Comparison of ENCODE assay signal across 25 cellular contexts in genomic region chr7:44186736-44187135, GRCh38. TPM values are rescaled to one million over a fixed set of nuclear protein-coding genes. Genes with fewer than 3 reads are reported as not detected.
DNase-seq lines count a peak whose midpoint lies in the region; ATAC-seq, FAIRE-seq and TF ChIP-seq lines count a peak whose summit lies in the region.
"Had no signal": no experiment of that assay in that cellular context is flagged by ENCODE, and none has a peak within 500 bp of the region (broad histone marks: within the 10 kb centered on the region; RNA-seq: fewer than 3 reads in every experiment).

No MANE protein-coding gene starts in this region.

- CTCF ChIA-PET in CD8-positive, alpha-beta T cell (lab: Charles Lee) = interaction anchor here (3.4 kb wide), 1 partner anchor 10 kb away, joined by 14 read pairs; no protein-coding TSS in a partner anchor
- CTCF ChIA-PET in Calu3 (lab: Charles Lee) = interaction anchor here (1.1 kb wide), 1 partner anchor 28 kb away, joined by 4 read pairs; no protein-coding TSS in a partner anchor

- no peak for TF ChIP-seq CTCF in CD8-positive, alpha-beta T cell (IDR thresholded peaks at IDR 0.05)
- TF ChIP-seq CTCF in type B pancreatic cell (conservative IDR thresholded peaks at IDR 0.05) = no peak
- TF ChIP-seq CTCF in Calu3 (IDR thresholded peaks at IDR 0.05; ENCODE audit: unreplicated experiment) = no peak
- no peak for TF ChIP-seq CTCF in foreskin fibroblast (IDR thresholded peaks at IDR 0.05; ENCODE audit: low read depth, low read length)

- H2BK15ac ChIP-seq in mesenchymal stem cell (ENCODE audit: low read depth, poor library complexity, severe bottlenecking) = no peak overlapping the region

- H3K9ac ChIP-seq in mesenchymal stem cell (ENCODE audit: low read length) = no peak overlapping the region
- H3K9ac ChIP-seq: BLaER1 had no signal

- no peaks in the 10 kb centered on the region for H3K9me3 ChIP-seq in CD8-positive, alpha-beta T cell (ENCODE audit: low read length)
- peaks cover 17% of the 10 kb centered on the region for H3K9me3 ChIP-seq in mesenchymal stem cell (ENCODE audit: control insufficient read depth, low read length)

- peak; percentile 24 for FAIRE-seq in GM18507 (lab: Jason Lieb, UNC)
- FAIRE-seq: H54, RCC 7860 had no signal

- intact Hi-C loops in CD8-positive, alpha-beta T cell (cut with DNase I, micrococcal nuclease) = no loop called here
- intact Hi-C loops in Calu3 (cut with micrococcal nuclease; ENCODE audit: unreplicated experiment) = no loop called here

- no peak overlapping the region for H4K8ac ChIP-seq in mesenchymal stem cell (ENCODE audit: low read length)

- WGBS in mesenchymal stem cell = 77% methylated on average over 5 of the region's 5 CpGs

- no peak overlapping the region for H2BK5ac ChIP-seq in mesenchymal stem cell (ENCODE audit: low read depth, low read length, poor library complexity, severe bottlenecking)

- no peak overlapping the region for H3K18ac ChIP-seq in mesenchymal stem cell (ENCODE audit: low read depth in 1 of 2, low read length in 2 of 2)

- H3K27ac Mint-ChIP-seq in CD8-positive, alpha-beta T cell = peak overlapping the region; percentile 64
- peak overlapping the region; percentile 35 for H3K27ac Mint-ChIP-seq in type B pancreatic cell
- H3K27ac Mint-ChIP-seq in Calu3 (ENCODE audit: unreplicated experiment) = no peak overlapping the region
- H3K27ac Mint-ChIP-seq: CD4-positive, alpha-beta T cell had no signal

- no peaks in the 10 kb centered on the region for H3K4me1 ChIP-seq in CD8-positive, alpha-beta T cell (ENCODE audit: insufficient read depth, low read length)
- peaks cover 43% of the 10 kb centered on the region for H3K4me1 ChIP-seq in mesenchymal stem cell (ENCODE audit: control insufficient read depth, insufficient read depth, low read depth, low read length)
- H3K4me1 ChIP-seq: Caco-2 had no signal

- no peak overlapping the region for H4K91ac ChIP-seq in mesenchymal stem cell (ENCODE audit: low read length)

- H3K27me3 ChIP-seq in CD8-positive, alpha-beta T cell (ENCODE audit: insufficient read depth, low read length) = no peaks in the 10 kb centered on the region
- no peaks in the 10 kb centered on the region for H3K27me3 ChIP-seq in mesenchymal stem cell (ENCODE audit: control insufficient read depth in 1 of 2, insufficient read depth in 1 of 2, low read length in 2 of 2)
- H3K27me3 ChIP-seq: BLaER1 had no signal

- H3K14ac ChIP-seq in mesenchymal stem cell (ENCODE audit: low read length in 2 of 2) = no peak overlapping the region

- no peaks in the 10 kb centered on the region for H3K4me1 Mint-ChIP-seq in CD8-positive, alpha-beta T cell (ENCODE audit: low read depth)
- H3K4me1 Mint-ChIP-seq in type B pancreatic cell (ENCODE audit: unreplicated experiment) = peaks cover 6% of the 10 kb centered on the region
- peaks cover 14% of the 10 kb centered on the region for H3K4me1 Mint-ChIP-seq in Calu3 (ENCODE audit: low read depth, unreplicated experiment)
- H3K4me1 Mint-ChIP-seq: IgD-negative memory B cell had no signal

- H2AK5ac ChIP-seq in mesenchymal stem cell (ENCODE audit: low read length, severe bottlenecking) = peak overlapping the region; percentile 56

- no peak overlapping the region for H3K27ac ChIP-seq in CD8-positive, alpha-beta T cell (ENCODE audit: low read depth, low read length)
- no peak overlapping the region for H3K27ac ChIP-seq in mesenchymal stem cell (ENCODE audit: low read length, poor library complexity, severe bottlenecking)
- H3K27ac ChIP-seq: BLaER1 had no signal

- no peaks in the 10 kb centered on the region for H3K36me3 ChIP-seq in CD8-positive, alpha-beta T cell (ENCODE audit: insufficient read depth, low read length)
- no peaks in the 10 kb centered on the region for H3K36me3 ChIP-seq in mesenchymal stem cell (ENCODE audit: control insufficient read depth in 1 of 2, insufficient read depth in 2 of 2, low read depth in 1 of 2, low read length in 2 of 2)
- H3K36me3 ChIP-seq: BLaER1 had no signal

- no peak overlapping the region for H3K4me3 Mint-ChIP-seq in CD8-positive, alpha-beta T cell
- H3K4me3 Mint-ChIP-seq in type B pancreatic cell (no peak overlapping the region), Calu3 (ENCODE audit: low read depth, unreplicated experiment) (no peak overlapping the region)
- H3K4me3 Mint-ChIP-seq: CD4-positive, alpha-beta T cell had no signal

- H3K23ac ChIP-seq in mesenchymal stem cell (ENCODE audit: low read length in 2 of 2) = no peak overlapping the region

- H3K4ac ChIP-seq in mesenchymal stem cell (ENCODE audit: low read depth in 1 of 2, low read length in 2 of 2) = no peak overlapping the region

- POLR2A ChIA-PET in CD8-positive, alpha-beta T cell (lab: Charles Lee) = no interaction called here

- H3K79me1 ChIP-seq in mesenchymal stem cell (replicated peaks; ENCODE audit: low read length, poor library complexity, severe bottlenecking) = no peaks in the 10 kb centered on the region

- DNase-seq in CD8-positive, alpha-beta T cell = no peak
- DNase-seq in GM18507 (ENCODE audit: extremely low spot score, insufficient read length, low read depth) = no peak
- DNase-seq in mesenchymal stem cell = no peak
- no peak for DNase-seq in type B pancreatic cell (ENCODE audit: extremely low spot score, unreplicated experiment)
- DNase-seq in SKM-1 (lab: John Stamatoyannopoulos, UW; ENCODE audit: unreplicated experiment) = no peak
- DNase-seq in Calu3 = no peak
- DNase-seq in foreskin fibroblast = no peak
- DNase-seq: Caco-2, DMS153, GDM1, NCI-H1092, NCI-H1436, NCI-H187 treated with DMSO at 0.1 percent for 48 hours, NCI-H2107, NCI-H446 treated with DMSO at 0.1 percent for 48 hours, NCI-H526 treated with DMSO at 0.1 percent for 48 hours, OCI-M1 had no signal

- BruUV-seq in Calu3 (replicated peaks; lab: Mats Ljungman, UMichigan) = no TSS peak

- no peak overlapping the region for H2BK120ac ChIP-seq in mesenchymal stem cell (ENCODE audit: low read depth, low read length)

- H3K9me3 Mint-ChIP-seq in CD8-positive, alpha-beta T cell = peaks cover 3% of the 10 kb centered on the region
- H3K9me3 Mint-ChIP-seq in type B pancreatic cell (peaks cover 4% of the 10 kb centered on the region), Calu3 (ENCODE audit: low read depth, unreplicated experiment) (no peaks in the 10 kb centered on the region)

- H3K27me3 Mint-ChIP-seq in CD8-positive, alpha-beta T cell (ENCODE audit: low read depth) = peaks cover 3% of the 10 kb centered on the region
- H3K27me3 Mint-ChIP-seq in type B pancreatic cell (peaks cover 8% of the 10 kb centered on the region), Calu3 (ENCODE audit: unreplicated experiment) (peaks cover 75% of the 10 kb centered on the region)
- H3K27me3 Mint-ChIP-seq: CD4-positive, alpha-beta T cell had no signal

- no peak overlapping the region for H2AFZ ChIP-seq in mesenchymal stem cell (ENCODE audit: low read depth, low read length)

- no peak for ATAC-seq in CD8-positive, alpha-beta T cell
- ATAC-seq: Right ventricle myocardium inferior had no signal

- no peak overlapping the region for H3K4me2 ChIP-seq in mesenchymal stem cell (ENCODE audit: low read length, poor library complexity, severe bottlenecking)
- H3K4me2 ChIP-seq: BLaER1 had no signal

- no peak overlapping the region for H3K4me3 ChIP-seq in CD8-positive, alpha-beta T cell (ENCODE audit: low read depth, low read length)
- H3K4me3 ChIP-seq in mesenchymal stem cell (ENCODE audit: insufficient read depth in 1 of 2, low read depth in 1 of 2, low read length in 2 of 2) = no peak overlapping the region
- no peak overlapping the region for H3K4me3 ChIP-seq in foreskin fibroblast (ENCODE audit: low read depth in 1 of 2, low read length in 2 of 2)
- H3K4me3 ChIP-seq: BLaER1 had no signal

- no peaks in the 10 kb centered on the region for H3K36me3 Mint-ChIP-seq in CD8-positive, alpha-beta T cell
- H3K36me3 Mint-ChIP-seq in type B pancreatic cell (no peaks in the 10 kb centered on the region), Calu3 (ENCODE audit: insufficient read depth, unreplicated experiment) (no peaks in the 10 kb centered on the region)

- no peak overlapping the region for H2BK12ac ChIP-seq in mesenchymal stem cell (ENCODE audit: low read length in 2 of 2)

RNA-seq across cellular contexts. Expression of gene GCK, which starts 2.5 kb away (rescaled TPM):
- total RNA-seq in CD8-positive, alpha-beta T cell = 1 to 10 TPM in 1 of 2 experiments, under 1 TPM in 1; 0.78 to 1.1 TPM
- 0.06 TPM for polyA plus RNA-seq in mesenchymal stem cell (2013, experiment 1 of 2)
- polyA plus RNA-seq in mesenchymal stem cell (2013, experiment 2 of 2) = 0.10 TPM
- total RNA-seq in type B pancreatic cell (ENCODE audit: low replicate concordance) (5.6 and 6.7 TPM in 2 replicates), Calu3 (2022) (not detected in 2 replicates)
- total RNA-seq: Caco-2, M059J, SK-MEL-5 had no signal

RNA-seq across cellular contexts. Expression of gene YKT6, which starts 14.0 kb away (rescaled TPM):
- 100 to 1,000 TPM; 111 to 114 TPM for total RNA-seq in CD8-positive, alpha-beta T cell
- polyA plus RNA-seq in mesenchymal stem cell (2013, experiment 1 of 2) = 133 TPM
- 137 TPM for polyA plus RNA-seq in mesenchymal stem cell (2013, experiment 2 of 2)
- 82.4 and 97.4 TPM in 2 replicates for total RNA-seq in type B pancreatic cell (ENCODE audit: low replicate concordance)
- 139 and 146 TPM in 2 replicates for total RNA-seq in Calu3 (2022)

RNA-seq across cellular contexts. Expression of gene MYL7, which starts 45.6 kb away (rescaled TPM):
- not detected for total RNA-seq in CD8-positive, alpha-beta T cell
- not detected for polyA plus RNA-seq in mesenchymal stem cell (2013, experiment 1 of 2)
- not detected for polyA plus RNA-seq in mesenchymal stem cell (2013, experiment 2 of 2)
- total RNA-seq in type B pancreatic cell (ENCODE audit: low replicate concordance) = 1.6 and 2.5 TPM in 2 replicates
- total RNA-seq in Calu3 (2022) = not detected in 2 replicates
- total RNA-seq: CD4-positive, alpha-beta T cell; M059J; SK-MEL-5 had no signal
- polyA plus RNA-seq: IgD-negative memory B cell had no signal
